8 cellular contexts compared by ENCODE assay signal in the genomic region with DNA sequence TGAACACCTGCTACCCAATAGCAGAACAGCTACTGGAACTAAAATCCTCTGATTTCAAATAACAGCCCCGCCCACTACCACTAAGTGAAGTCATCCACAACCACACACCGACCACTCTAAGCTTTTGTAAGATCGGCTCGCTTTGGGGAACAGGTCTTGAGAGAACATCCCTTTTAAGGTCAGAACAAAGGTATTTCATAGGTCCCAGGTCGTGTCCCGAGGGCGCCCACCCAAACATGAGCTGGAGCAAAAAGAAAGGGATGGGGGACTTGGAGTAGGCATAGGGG.
DNase-seq lines count a peak whose midpoint lies in the region; ATAC-seq lines count a peak whose summit lies in the region.

No MANE protein-coding gene starts in this region.

- peaks cover 0 to 21% (median 15%) of the 10 kb centered on the region in 11 experiments; a peak in 16 of 22 replicates for H3K36me3 ChIP-seq in BLaER1 treated with 17β-estradiol and CSF1 and Interleukin-3, amounts not matched to agents 10 nM and 100 nM

- H3K4me1 ChIP-seq in BLaER1 treated with 17β-estradiol and CSF1 and Interleukin-3, amounts not matched to agents 10 nM and 100 nM = peaks cover 19 to 41% (median 32%) of the 10 kb centered on the region in 10 experiments

- ATAC-seq in GM19351 (IDR thresholded peaks at IDR 0.05; ENCODE audit: unreplicated experiment) (peak; percentile 30), HG03469 (IDR thresholded peaks at IDR 0.05; ENCODE audit: unreplicated experiment) (peak; percentile 6)

- peaks cover 0 to 7% (median 4%) of the 10 kb centered on the region in 11 experiments; a peak in 8 of 22 replicates for H3K9me3 ChIP-seq in BLaER1 treated with 17β-estradiol and CSF1 and Interleukin-3, amounts not matched to agents 10 nM and 100 nM (replicated peaks in 1 of 11)

- DNase-seq in T follicular helper cell (ENCODE audit: low read depth) (peak; percentile 31), brain pericyte (ENCODE audit: low read depth, low spot score) (peak; percentile 15), iris pigment epithelial cell (ENCODE audit: low read depth) (peak; percentile 74), NCI-H187 (lab: John Stamatoyannopoulos, UW) (no peak)
- DNase-seq in stimulated activated CD4-positive, alpha-beta T cell treated with anti-CD3 and anti-CD28 coated beads, Interleukin-4, amount 100 ng/mL, for 24 hours = peak; percentile 65

- H3K27me3 ChIP-seq in BLaER1 treated with 17β-estradiol and CSF1 and Interleukin-3, amounts not matched to agents 10 nM and 100 nM = no peaks in the 10 kb centered on the region

- H3K4me2 ChIP-seq in BLaER1 treated with 17β-estradiol and CSF1 and Interleukin-3, amounts not matched to agents 10 nM and 100 nM = peak overlapping the region; percentile 87 to 95 (median 91)

- peak overlapping the region; percentile 88 to 96 (median 92) for H3K9ac ChIP-seq in BLaER1 treated with 17β-estradiol and CSF1 and Interleukin-3, amounts not matched to agents 10 nM and 100 nM

- peak overlapping the region; percentile 70 to 88 (median 80) for H3K4me3 ChIP-seq in BLaER1 treated with 17β-estradiol and CSF1 and Interleukin-3, amounts not matched to agents 10 nM and 100 nM

- H3K27ac ChIP-seq in BLaER1 treated with 17β-estradiol and CSF1 and Interleukin-3, amounts not matched to agents 10 nM and 100 nM = peak overlapping the region; percentile 93 to 98 (median 97)

- H4K20me1 ChIP-seq in BLaER1 treated with 17β-estradiol and CSF1 and Interleukin-3, amounts not matched to agents 10 nM and 100 nM = no peaks in the 10 kb centered on the region

Comparison
In these comparisons a context has a peak if more than half of its experiments do, and no peak if none do; other contexts are left out.
1. DNase-seq: peak in T follicular helper cell (single experiment), brain pericyte (single experiment), iris pigment epithelial cell (single experiment) and stimulated activated CD4-positive, alpha-beta T cell treated with anti-CD3 and anti-CD28 coated beads, Interleukin-4, amount 100 ng/mL, for 24 hours (single experiment); none in NCI-H187 (0 of 2).